Comparison of ENCODE assay signal across 6 cellular contexts in genomic region chr21:30408782-30409494, GRCh38. TPM values are rescaled to one million over a fixed set of nuclear protein-coding genes. Genes with fewer than 3 reads are reported as not detected.
DNase-seq lines count a peak whose midpoint lies in the region; ATAC-seq and TF ChIP-seq lines count a peak whose summit lies in the region.

No MANE protein-coding gene starts in this region.

- H3K27ac ChIP-seq in foreskin keratinocyte = no peak overlapping the region

- ATAC-seq in foreskin keratinocyte (peak; percentile 96), GM19324 (IDR thresholded peaks at IDR 0.05; ENCODE audit: low FRiP score, unreplicated experiment) (no peak)

- H3K4me1 ChIP-seq in NT2/D1 (ENCODE audit: insufficient read depth, insufficient read length) (no peaks in the 10 kb centered on the region), foreskin keratinocyte (no peaks in the 10 kb centered on the region)

- H3K9ac ChIP-seq in NT2/D1 (ENCODE audit: insufficient read length, low read depth) = no peak overlapping the region

- H3K9me3 ChIP-seq in NT2/D1 (ENCODE audit: insufficient read depth, low read length) = peaks cover 3% of the 10 kb centered on the region; the same call in 1 of the 2 replicates

- DNase-seq in HK-2 (ENCODE audit: unreplicated experiment) = peak; percentile 46
- DNase-seq in NT2/D1 (ENCODE audit: low read depth, low spot score) = peak; percentile 94
- DNase-seq in foreskin keratinocyte = peak; percentile 66 to 69
- no peak for DNase-seq in posterior vena cava (ENCODE audit: low spot score)
- no peak for DNase-seq in GM19238 (ENCODE audit: insufficient read length, low spot score)

- H3K4me3 ChIP-seq in NT2/D1 (ENCODE audit: insufficient read length, low read depth) = no peak overlapping the region

- H3K27me3 ChIP-seq in NT2/D1 (ENCODE audit: insufficient read depth, insufficient read length) (no peaks in the 10 kb centered on the region), foreskin keratinocyte (peaks cover 2% of the 10 kb centered on the region)

- TF ChIP-seq CTCF in foreskin keratinocyte (conservative IDR thresholded peaks at IDR 0.05) = peak; percentile 73

- intact Hi-C loops in posterior vena cava (cut with DNase I) = no loop called here

- no peaks in the 10 kb centered on the region for H3K36me3 ChIP-seq in NT2/D1 (ENCODE audit: insufficient read depth, insufficient read length, low read length)

RNA-seq across cellular contexts. Expression of gene KRTAP13-1, which starts 13.1 kb away (rescaled TPM):
- total RNA-seq in foreskin keratinocyte = not detected in 2 replicates
- not detected in 2 replicates for polyA plus RNA-seq in foreskin keratinocyte
- total RNA-seq in posterior vena cava = not detected

RNA-seq across cellular contexts. Expression of gene KRTAP13-3, which starts 16.8 kb away (rescaled TPM):
- total RNA-seq in foreskin keratinocyte (not detected in 2 replicates), posterior vena cava (not detected)
- polyA plus RNA-seq in foreskin keratinocyte = not detected in 2 replicates

RNA-seq across cellular contexts. Expression of gene KRTAP13-4, which starts 21.1 kb away (rescaled TPM):
- not detected in 2 replicates for total RNA-seq in foreskin keratinocyte
- polyA plus RNA-seq in foreskin keratinocyte = not detected in 2 replicates
- not detected for total RNA-seq in posterior vena cava

RNA-seq across cellular contexts. Expression of gene KRTAP15-1, which starts 31.1 kb away (rescaled TPM):
- total RNA-seq in foreskin keratinocyte = not detected in 2 replicates
- not detected in 2 replicates for polyA plus RNA-seq in foreskin keratinocyte
- not detected for total RNA-seq in posterior vena cava

RNA-seq across cellular contexts. Expression of gene KRTAP13-2, which starts 36.9 kb away (rescaled TPM):
- total RNA-seq in foreskin keratinocyte (not detected in 2 replicates), posterior vena cava (not detected)
- polyA plus RNA-seq in foreskin keratinocyte = not detected in 2 replicates

Comparison
In these comparisons a context has a peak if more than half of its experiments do, and no peak if none do; other contexts are left out.
1. DNase-seq: peak in HK-2 (single experiment), NT2/D1 (single experiment) and foreskin keratinocyte (2 of 2); none in posterior vena cava (single experiment) and GM19238 (single experiment).